ENCODE assay signal across 10 cellular contexts in the genomic region with DNA sequence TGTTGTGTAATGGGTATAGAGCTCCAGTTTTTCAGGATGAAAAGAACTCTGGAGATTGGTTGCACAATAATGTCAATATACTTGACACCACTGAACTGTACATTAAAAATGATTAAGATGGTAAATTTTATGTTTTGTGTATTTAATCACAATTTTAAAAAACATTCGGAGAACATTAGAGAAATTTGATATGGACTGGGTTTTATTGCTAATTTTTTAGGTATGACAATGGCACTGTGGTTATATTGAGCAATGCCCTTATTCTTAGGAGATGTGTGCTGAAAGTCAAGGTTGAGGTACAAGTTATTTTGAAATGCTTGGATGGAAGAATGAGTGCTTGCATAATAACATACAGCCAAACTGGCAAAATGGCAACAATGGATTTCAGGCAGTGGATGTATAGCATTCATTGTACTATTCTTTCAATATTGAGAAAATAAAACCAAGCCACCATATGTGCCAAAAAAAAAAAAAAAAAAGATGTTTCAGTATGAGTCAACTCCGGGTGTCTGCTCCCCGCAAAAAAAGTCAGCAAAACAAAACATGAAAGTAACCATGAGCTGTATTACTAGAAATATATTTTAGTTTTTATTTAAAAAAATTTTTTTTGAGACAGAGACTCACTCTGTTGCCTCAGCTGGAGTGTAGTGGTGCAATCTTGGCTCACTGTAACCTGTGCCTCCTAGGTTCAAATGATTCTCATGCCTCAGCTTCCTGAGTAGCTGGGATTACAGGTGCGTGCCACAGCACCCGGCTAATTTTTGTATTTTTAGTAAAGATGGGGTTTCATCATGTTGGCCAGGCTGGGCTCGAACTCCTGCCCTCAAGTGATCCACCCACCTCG. TPM values are rescaled to one million over a fixed set of nuclear protein-coding genes. Genes with fewer than 3 reads are reported as not detected.
DNase-seq lines count a peak whose midpoint lies in the region; ATAC-seq and TF ChIP-seq lines count a peak whose summit lies in the region.
"Had no signal": no experiment of that assay in that cellular context is flagged by ENCODE, and none has a peak within 500 bp of the region (broad histone marks: within the 10 kb centered on the region; RNA-seq: fewer than 3 reads in every experiment).

No MANE protein-coding gene starts in this region.

- no peak overlapping the region for H3K9ac ChIP-seq in smooth muscle cell (ENCODE audit: low read depth)

- no peaks in the 10 kb centered on the region for H4K20me1 ChIP-seq in smooth muscle cell (ENCODE audit: low read depth)
- no peaks in the 10 kb centered on the region for H4K20me1 ChIP-seq in hepatocyte (ENCODE audit: insufficient read depth, poor library complexity, severe bottlenecking)

- H3K27me3 ChIP-seq in RWPE2 (ENCODE audit: insufficient read depth, poor library complexity, severe bottlenecking) (no peaks in the 10 kb centered on the region), smooth muscle cell (ENCODE audit: low read depth) (peaks cover 4% of the 10 kb centered on the region), hepatocyte (peaks cover 50% of the 10 kb centered on the region)

- H3K79me2 ChIP-seq in smooth muscle cell (ENCODE audit: low read depth) (no peaks in the 10 kb centered on the region), hepatocyte (no peaks in the 10 kb centered on the region)

- H3K9me3 ChIP-seq in RWPE2 (ENCODE audit: severe bottlenecking) (no peaks in the 10 kb centered on the region), smooth muscle cell (replicated peaks; ENCODE audit: low read depth) (no peaks in the 10 kb centered on the region), hepatocyte (ENCODE audit: low read depth) (no peaks in the 10 kb centered on the region)

- no peak for TF ChIP-seq CTCF in RWPE2 (IDR thresholded peaks at IDR 0.05; ENCODE audit: poor library complexity, severe bottlenecking)
- TF ChIP-seq CTCF in smooth muscle cell (IDR thresholded peaks at IDR 0.05; ENCODE audit: borderline replicate concordance, insufficient read depth, poor library complexity, severe bottlenecking): no peak
- no peak for TF ChIP-seq CTCF in hepatocyte (IDR thresholded peaks at IDR 0.05; ENCODE audit: poor library complexity)

- peaks cover 4% of the 10 kb centered on the region for H3F3A ChIP-seq in smooth muscle cell (ENCODE audit: low read depth)

- H3K4me2 ChIP-seq in smooth muscle cell (no peak overlapping the region), hepatocyte (no peak overlapping the region)

- H3K4me3 ChIP-seq in RWPE2 (ENCODE audit: severe bottlenecking) (no peak overlapping the region), smooth muscle cell (no peak overlapping the region), hepatocyte (no peak overlapping the region)
- H3K4me3 ChIP-seq: skin epidermis had no signal

- H2AFZ ChIP-seq in smooth muscle cell (ENCODE audit: low read depth) (no peak overlapping the region), hepatocyte (no peak overlapping the region)

- ATAC-seq in GM21576 (IDR thresholded peaks at IDR 0.05; ENCODE audit: unreplicated experiment) (peak; percentile 52), RWPE2 (ENCODE audit: low read depth) (peak; percentile 70)

- H3K4me1 ChIP-seq in RWPE2 (ENCODE audit: insufficient read depth, poor library complexity, severe bottlenecking) (peaks cover 8% of the 10 kb centered on the region), smooth muscle cell (ENCODE audit: low read depth) (no peaks in the 10 kb centered on the region), hepatocyte (ENCODE audit: insufficient read depth) (peaks cover 13% of the 10 kb centered on the region)

- no peaks in the 10 kb centered on the region for H3K36me3 ChIP-seq in RWPE2 (ENCODE audit: low read depth)
- H3K36me3 ChIP-seq in smooth muscle cell (ENCODE audit: low read depth): no peaks in the 10 kb centered on the region
- no peaks in the 10 kb centered on the region for H3K36me3 ChIP-seq in hepatocyte (replicated peaks; ENCODE audit: insufficient read depth, low read depth)

- 88% methylated on average over 7 of the region's 7 CpGs for WGBS in smooth muscle cell (ENCODE audit: low lambda C conversion rate)
- 93% methylated on average over 7 of the region's 7 CpGs for WGBS in hepatocyte (ENCODE audit: low lambda C conversion rate, missing lambda C conversion rate)

- DNase-seq in DMS53 (lab: John Stamatoyannopoulos, UW) (peak; percentile 54), RWPE2 (ENCODE audit: low spot score) (no peak), NCI-H524 treated with DMSO at 0.1 percent for 48 hours (lab: John Stamatoyannopoulos, UW) (no peak), NCI-H446 treated with DMSO at 0.1 percent for 48 hours (lab: John Stamatoyannopoulos, UW) (no peak), smooth muscle cell (lab: John Stamatoyannopoulos, UW; ENCODE audit: unreplicated experiment) (no peak), hepatocyte (ENCODE audit: low spot score) (no peak)
- DNase-seq in effector CD4-positive, alpha-beta T cell: peak; percentile 24
- DNase-seq: head of caudate nucleus had no signal

- no peaks in the 10 kb centered on the region for H3K9me2 ChIP-seq in hepatocyte (replicated peaks; ENCODE audit: insufficient read depth)

- H3K27ac ChIP-seq in RWPE2 (ENCODE audit: poor library complexity, severe bottlenecking) (peak overlapping the region; percentile 24), smooth muscle cell (ENCODE audit: low read depth) (no peak overlapping the region), hepatocyte (no peak overlapping the region)

RNA-seq across cellular contexts. Expression of a gene that starts 19.8 kb away (rescaled TPM):
- total RNA-seq in smooth muscle cell: not detected in 2 replicates
- not detected in 2 replicates for polyA plus RNA-seq in smooth muscle cell
- total RNA-seq in hepatocyte: not detected in 2 replicates
- polyA plus RNA-seq in hepatocyte: not detected in 2 replicates

RNA-seq across cellular contexts. Expression of a gene that starts 33.9 kb away (rescaled TPM):
- 16.9 and 40.4 TPM in 2 replicates for total RNA-seq in smooth muscle cell
- polyA plus RNA-seq in smooth muscle cell: 26.5 and 35.6 TPM in 2 replicates
- 5.6 and 6.7 TPM in 2 replicates for total RNA-seq in hepatocyte
- 20.7 and 29.9 TPM in 2 replicates for polyA plus RNA-seq in hepatocyte

Comparison
In these comparisons a context has a peak if more than half of its experiments do, and no peak if none do; other contexts are left out.
1. DNase-seq: peak in DMS53 (single experiment) and effector CD4-positive, alpha-beta T cell (single experiment); none in RWPE2 (single experiment), NCI-H524 treated with DMSO at 0.1 percent for 48 hours (single experiment), NCI-H446 treated with DMSO at 0.1 percent for 48 hours (single experiment), smooth muscle cell (single experiment) and hepatocyte (single experiment).